17 cellular contexts compared by ENCODE assay signal in the genomic region with DNA sequence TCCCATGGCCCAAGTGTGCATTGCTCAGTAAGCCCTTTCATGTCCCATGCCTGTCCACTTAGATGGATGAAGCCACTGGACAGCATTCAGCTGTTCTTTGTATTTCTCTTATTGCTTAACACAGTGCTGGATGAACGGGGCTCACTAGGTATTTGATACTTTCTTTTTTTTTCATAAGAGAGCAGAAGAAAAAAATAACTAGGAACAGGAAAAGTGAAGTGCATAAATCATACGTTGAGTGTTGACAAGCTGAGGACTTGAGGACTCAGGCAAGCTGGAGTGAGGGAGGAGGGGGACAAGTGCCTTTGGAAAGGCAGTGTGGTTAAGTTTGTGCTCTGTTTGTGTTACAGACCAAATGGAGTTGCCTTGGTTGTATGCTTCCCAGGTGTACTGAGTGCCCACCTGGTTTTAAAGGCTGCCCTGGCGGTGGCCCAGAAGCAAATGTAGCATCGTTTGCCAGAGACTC.
DNase-seq lines count a peak whose midpoint lies in the region; ATAC-seq, FAIRE-seq and TF ChIP-seq lines count a peak whose summit lies in the region.
"Had no signal": no experiment of that assay in that cellular context is flagged by ENCODE, and none has a peak within 500 bp of the region (broad histone marks: within the 10 kb centered on the region; RNA-seq: fewer than 3 reads in every experiment).

No MANE protein-coding gene starts in this region.

- H3K4me1 ChIP-seq in K562 (replicated peaks in 1 of 2; ENCODE audit: control insufficient read depth in 2 of 2, insufficient read depth in 2 of 2, low read length in 2 of 2) (no peaks in the 10 kb centered on the region), parathyroid adenoma (peaks cover 62% of the 10 kb centered on the region)
- H3K4me1 ChIP-seq: A549 had no signal

- H3K4me3 ChIP-seq in K562 (no peak overlapping the region), parathyroid adenoma (ENCODE audit: low read depth, low read length) (no peak overlapping the region), MG63 (no peak overlapping the region)
- H3K4me3 ChIP-seq: A549, stomach had no signal

- no peaks in the 10 kb centered on the region for H3K9me3 ChIP-seq in K562 (replicated peaks; ENCODE audit: control insufficient read depth, insufficient read depth, low read depth, low read length)
- no peaks in the 10 kb centered on the region for H3K9me3 ChIP-seq in parathyroid adenoma (ENCODE audit: control insufficient read depth, low read length)
- no peaks in the 10 kb centered on the region for H3K9me3 ChIP-seq in MG63
- H3K9me3 ChIP-seq: A549, stomach had no signal

- ATAC-seq in K562, result no peak
- ATAC-seq: A549 had no signal

- H3K9me1 ChIP-seq in K562 (ENCODE audit: control insufficient read depth, insufficient read depth, low read length), result no peaks in the 10 kb centered on the region

- BruUV-seq in K562 (replicated peaks; lab: Mats Ljungman, UMichigan), result no TSS peak

- TF ChIP-seq POLR2A in K562 (conservative IDR thresholded peaks at IDR 0.05), result no peak

- no peaks in the 10 kb centered on the region for H3K36me3 ChIP-seq in K562 (ENCODE audit: control insufficient read depth, insufficient read depth, low read length)
- H3K36me3 ChIP-seq in parathyroid adenoma (ENCODE audit: control insufficient read depth, insufficient read depth, low read length), result no peaks in the 10 kb centered on the region
- no peaks in the 10 kb centered on the region; the same call in 1 of the 2 replicates for H3K36me3 ChIP-seq in MG63
- H3K36me3 ChIP-seq: stomach had no signal

- in situ Hi-C loops in K562 (cut with MboI), result no loop called here

- WGBS in K562 (ENCODE audit: insufficient coverage, low coverage, missing lambda C conversion rate), result 0% methylated on average over 4 of the region's 4 CpGs

- H4K20me1 ChIP-seq in K562 (replicated peaks; ENCODE audit: control insufficient read depth, insufficient read depth, low read length), result no peaks in the 10 kb centered on the region

- TF ChIP-seq EP300 in K562 (IDR thresholded peaks at IDR 0.05; ENCODE audit: low read length), result no peak

- peaks cover 24 to 64% of the 10 kb centered on the region in 2 experiments for H3K27me3 ChIP-seq in K562 (ENCODE audit: control insufficient read depth in 2 of 2, insufficient read depth in 2 of 2, low read length in 2 of 2)
- no peaks in the 10 kb centered on the region for H3K27me3 ChIP-seq in parathyroid adenoma (ENCODE audit: control insufficient read depth, insufficient read depth, low read length)
- H3K27me3 ChIP-seq in MG63, result no peaks in the 10 kb centered on the region
- H3K27me3 ChIP-seq: stomach had no signal

- no peak overlapping the region for H3K4me2 ChIP-seq in K562 (ENCODE audit: insufficient read depth, low read length)
- no peak overlapping the region for H3K4me2 ChIP-seq in parathyroid adenoma (ENCODE audit: low read length)
- H3K4me2 ChIP-seq: A549 had no signal

- no peak overlapping the region for H3K9ac ChIP-seq in K562 (ENCODE audit: insufficient read depth in 1 of 2, low read depth in 2 of 2, low read length in 2 of 2)
- H3K9ac ChIP-seq in parathyroid adenoma, result no peak overlapping the region

- CTCF ChIA-PET in K562 (lab: Yijun Ruan, JAX; ENCODE audit: low intra/inter-chr PET ratio), result no interaction called here

- intact Hi-C loops in K562 (cut with micrococcal nuclease), result no loop called here

- H3K27ac ChIP-seq in K562 (ENCODE audit: extremely low read depth, low read depth, low read length) (no peak overlapping the region), parathyroid adenoma (peak overlapping the region; percentile 84)
- H3K27ac ChIP-seq: A549 had no signal

- no peak for FAIRE-seq in K562 (lab: Jason Lieb, UNC)
- FAIRE-seq: A549, frontal cortex had no signal

- TF ChIP-seq CTCF in K562 (IDR thresholded peaks at IDR 0.05 in 2 of 3, conservative IDR thresholded peaks at IDR 0.05 in 1 of 3; ENCODE audit: insufficient read depth in 2 of 3, low read depth in 1 of 3, low read length in 3 of 3), result no peak
- TF ChIP-seq CTCF in parathyroid adenoma (IDR thresholded peaks at IDR 0.05), result no peak

- DNase-seq in NCI-H1694 treated with DMSO at 0.1 percent for 48 hours (lab: John Stamatoyannopoulos, UW) (peak; percentile 65), NCI-H1694 (lab: John Stamatoyannopoulos, UW) (no peak), NCI-H146 treated with DMSO at 0.1 percent for 48 hours (lab: John Stamatoyannopoulos, UW; ENCODE audit: unreplicated experiment) (peak; percentile 40), K562 (ENCODE audit: extremely low read depth in 1 of 4, low spot score in 3 of 4) (no peak), MG63 (no peak), NCI-H526 treated with DMSO at 0.1 percent for 48 hours (lab: John Stamatoyannopoulos, UW) (no peak)
- DNase-seq in central memory CD4-positive, alpha-beta T cell, result no peak
- DNase-seq: activated CD4-positive, alpha-beta T cell treated with anti-CD3 and anti-CD28 coated beads for 48 hours; activated gamma-delta T cell; cortex of kidney; left ventricle myocardium superior; posterior cingulate gyrus; stimulated activated CD4-positive, alpha-beta T cell treated with anti-CD3 and anti-CD28 coated beads, Interleukin-1b, Interleukin-23, amount 100 ng/mL, for 48 hours; stomach had no signal

- TF ChIP-seq RAD21 in K562 (CRISPR knock-in tag; conservative IDR thresholded peaks at IDR 0.05 in 1 of 2, IDR thresholded peaks at IDR 0.05 in 1 of 2), result no peak

- POLR2A ChIA-PET in K562 (lab: Yijun Ruan, JAX), result no interaction called here

- H3K79me2 ChIP-seq in K562 (ENCODE audit: control insufficient read depth, insufficient read depth, low read length) (no peaks in the 10 kb centered on the region), parathyroid adenoma (peaks cover 42% of the 10 kb centered on the region)

- H2AFZ ChIP-seq in K562 (ENCODE audit: low read depth, low read length) (no peak overlapping the region), parathyroid adenoma (peak overlapping the region; percentile 4)

TF ChIP-seq in K562, 482 proteins besides CTCF, POLR2A, EP300 and RAD21:
- TF ChIP-seq TBP (optimal IDR thresholded peaks at IDR 0.05; ENCODE audit: low read depth, low read length), result no peak
- peak; percentile 29 for TF ChIP-seq MEIS2 (IDR thresholded peaks at IDR 0.05; ENCODE audit: partially characterized antibody)
- no peak for TF ChIP-seq PBX2 (CRISPR knock-in tag; IDR thresholded peaks at IDR 0.05; ENCODE audit: low read depth)
- TF ChIP-seq PBX2 (tag; conservative IDR thresholded peaks at IDR 0.05; ENCODE audit: low read depth), result peak; percentile 49

Comparison
In these comparisons a context has a peak if more than half of its experiments do, and no peak if none do; other contexts are left out.
1. DNase-seq: peak in NCI-H1694 treated with DMSO at 0.1 percent for 48 hours (single experiment) and NCI-H146 treated with DMSO at 0.1 percent for 48 hours (single experiment); none in NCI-H1694 (single experiment), K562 (0 of 4), MG63 (single experiment), NCI-H526 treated with DMSO at 0.1 percent for 48 hours (single experiment) and central memory CD4-positive, alpha-beta T cell (single experiment).